1 cellular context compared by ENCODE assay signal in genomic region chr2:112645396-112646101, GRCh38.
TF ChIP-seq lines count a peak whose summit lies in the region.

Gene SLC20A1 (plus strand): TSS chr2:112645939. CDS start chr2:112646829, 890 bp downstream.

TF ChIP-seq in K562, 482 proteins besides CTCF, POLR2A, EP300 and RAD21 (continued from another document and continues in another):
- TF ChIP-seq MGA (IDR thresholded peaks at IDR 0.05) (peak; percentile 79), ETV1 (tag; conservative IDR thresholded peaks at IDR 0.05; ENCODE audit: low read depth) (peak; percentile 47; the same call in 1 of the 2 replicates), RCOR1 (IDR thresholded peaks at IDR 0.05; ENCODE audit: borderline replicate concordance in 1 of 2, low read depth in 2 of 2, low read length in 2 of 2) (0 out of 4 replicates have a peak, but pooled peaks of 1 of the 2 experiments have one; percentile 39), ZNF12 (CRISPR knock-in tag; IDR thresholded peaks at IDR 0.05) (0 out of 2 replicates have a peak, but pooled peaks have one; percentile 4), HDAC3 (IDR thresholded peaks at IDR 0.05; ENCODE audit: borderline replicate concordance, partially characterized antibody) (no peak), HMG20B (CRISPR knock-in tag; IDR thresholded peaks at IDR 0.05) (no peak), NELFE (IDR thresholded peaks at IDR 0.05; ENCODE audit: insufficient read depth, insufficient read length) (peak; percentile 88), ZNF274 (IDR thresholded peaks at IDR 0.05; ENCODE audit: borderline replicate concordance, low read depth, low read length) (no peak), PTTG1 (tag; IDR thresholded peaks at IDR 0.05; ENCODE audit: low read depth) (no peak), ZNF282 (CRISPR knock-in tag; IDR thresholded peaks at IDR 0.05) (no peak), SMARCE1 (IDR thresholded peaks at IDR 0.05) (no peak), ZBTB5 (IDR thresholded peaks at IDR 0.05) (no peak), ETV6 (IDR thresholded peaks at IDR 0.05; ENCODE audit: borderline replicate concordance in 1 of 2, low read depth in 2 of 2, low read length in 1 of 2) (no peak), ETV6 (CRISPR knock-in tag; IDR thresholded peaks at IDR 0.05; ENCODE audit: borderline replicate concordance) (no peak), SIX5 (IDR thresholded peaks at IDR 0.05; ENCODE audit: borderline replicate concordance in 1 of 2, insufficient read depth in 1 of 2, low read depth in 1 of 2, low read length in 2 of 2) (no peak), KDM5B (IDR thresholded peaks at IDR 0.05; ENCODE audit: insufficient replicate concordance, low read depth, low read length) (peak; percentile 96), NFE2L1 (tag; IDR thresholded peaks at IDR 0.05; ENCODE audit: borderline replicate concordance, low read depth) (no peak), SMAD3 (CRISPR knock-in tag; conservative IDR thresholded peaks at IDR 0.05) (0 out of 2 replicates have a peak, but pooled peaks have one; percentile 70), ARNT (IDR thresholded peaks at IDR 0.05) (no peak), TEAD1 (CRISPR knock-in tag; IDR thresholded peaks at IDR 0.05) (peak; percentile 55 to 73; a peak in 3 of 4 replicates), RAD51 (IDR thresholded peaks at IDR 0.05; ENCODE audit: borderline replicate concordance, low read depth) (peak; percentile 59; the same call in 1 of the 2 replicates), HCFC1 (IDR thresholded peaks at IDR 0.05; ENCODE audit: low read depth, low read length) (peak; percentile 13; the same call in 1 of the 2 replicates), ZNF121 (CRISPR knock-in tag; conservative IDR thresholded peaks at IDR 0.05) (no peak), TRIM28 (IDR thresholded peaks at IDR 0.05) (no peak), TARDBP (IDR thresholded peaks at IDR 0.05) (no peak), THRAP3 (IDR thresholded peaks at IDR 0.05; ENCODE audit: borderline replicate concordance) (no peak), HMG20A (CRISPR knock-in tag; conservative IDR thresholded peaks at IDR 0.05) (no peak), SP1 (CRISPR knock-in tag; IDR thresholded peaks at IDR 0.05) (peak; percentile 89), E2F6 (IDR thresholded peaks at IDR 0.05; ENCODE audit: borderline replicate concordance in 1 of 2, extremely low read depth in 1 of 2, insufficient read depth in 1 of 2, insufficient read length in 1 of 2, low read depth in 1 of 2, low read length in 1 of 2, poor library complexity in 1 of 2, severe bottlenecking in 1 of 2) (peak; percentile 40 to 65), GTF2E2 (tag; IDR thresholded peaks at IDR 0.05) (peak; percentile 89), SIN3A (IDR thresholded peaks at IDR 0.05; ENCODE audit: borderline replicate concordance in 2 of 2, control insufficient read depth in 1 of 2, low read depth in 2 of 2, low read length in 2 of 2) (peak; percentile 76 to 92; a peak in 3 of 4 replicates), ZNF830 (CRISPR knock-in tag; IDR thresholded peaks at IDR 0.05) (no peak), CSDE1 (IDR thresholded peaks at IDR 0.05) (peak in 1 of 2 experiments; percentile 34; a peak in 1 of 4 replicates), LCOR (CRISPR knock-in tag; IDR thresholded peaks at IDR 0.05) (peak; percentile 65), ZNF780A (CRISPR knock-in tag; IDR thresholded peaks at IDR 0.05) (no peak), GTF3C2 (IDR thresholded peaks at IDR 0.05; ENCODE audit: borderline replicate concordance, extremely low read depth, insufficient read length) (no peak), SNRNP70 (optimal IDR thresholded peaks at IDR 0.05; ENCODE audit: low read depth, low read length) (no peak), NRF1 (conservative IDR thresholded peaks at IDR 0.05 in 1 of 2, IDR thresholded peaks at IDR 0.05 in 1 of 2) (peak in 1 of 2 experiments; percentile 76), NCOA6 (IDR thresholded peaks at IDR 0.05) (no peak)
- TF ChIP-seq, protein P1, sequence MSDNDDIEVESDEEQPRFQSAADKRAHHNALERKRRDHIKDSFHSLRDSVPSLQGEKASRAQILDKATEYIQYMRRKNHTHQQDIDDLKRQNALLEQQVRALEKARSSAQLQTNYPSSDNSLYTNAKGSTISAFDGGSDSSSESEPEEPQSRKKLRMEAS (CRISPR knock-in tag; IDR thresholded peaks at IDR 0.05) = peak; percentile 90
- TF ChIP-seq, protein P2, sequence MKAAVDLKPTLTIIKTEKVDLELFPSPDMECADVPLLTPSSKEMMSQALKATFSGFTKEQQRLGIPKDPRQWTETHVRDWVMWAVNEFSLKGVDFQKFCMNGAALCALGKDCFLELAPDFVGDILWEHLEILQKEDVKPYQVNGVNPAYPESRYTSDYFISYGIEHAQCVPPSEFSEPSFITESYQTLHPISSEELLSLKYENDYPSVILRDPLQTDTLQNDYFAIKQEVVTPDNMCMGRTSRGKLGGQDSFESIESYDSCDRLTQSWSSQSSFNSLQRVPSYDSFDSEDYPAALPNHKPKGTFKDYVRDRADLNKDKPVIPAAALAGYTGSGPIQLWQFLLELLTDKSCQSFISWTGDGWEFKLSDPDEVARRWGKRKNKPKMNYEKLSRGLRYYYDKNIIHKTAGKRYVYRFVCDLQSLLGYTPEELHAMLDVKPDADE (conservative IDR thresholded peaks at IDR 0.05; ENCODE audit: control insufficient read depth, low read depth, low read length) = peak; percentile 71
- TF ChIP-seq, protein P3, sequence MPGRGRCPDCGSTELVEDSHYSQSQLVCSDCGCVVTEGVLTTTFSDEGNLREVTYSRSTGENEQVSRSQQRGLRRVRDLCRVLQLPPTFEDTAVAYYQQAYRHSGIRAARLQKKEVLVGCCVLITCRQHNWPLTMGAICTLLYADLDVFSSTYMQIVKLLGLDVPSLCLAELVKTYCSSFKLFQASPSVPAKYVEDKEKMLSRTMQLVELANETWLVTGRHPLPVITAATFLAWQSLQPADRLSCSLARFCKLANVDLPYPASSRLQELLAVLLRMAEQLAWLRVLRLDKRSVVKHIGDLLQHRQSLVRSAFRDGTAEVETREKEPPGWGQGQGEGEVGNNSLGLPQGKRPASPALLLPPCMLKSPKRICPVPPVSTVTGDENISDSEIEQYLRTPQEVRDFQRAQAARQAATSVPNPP (IDR thresholded peaks at IDR 0.05; ENCODE audit: borderline replicate concordance, insufficient read depth, insufficient read length) = no peak
